8 cellular contexts compared by ENCODE assay signal in the genomic region with DNA sequence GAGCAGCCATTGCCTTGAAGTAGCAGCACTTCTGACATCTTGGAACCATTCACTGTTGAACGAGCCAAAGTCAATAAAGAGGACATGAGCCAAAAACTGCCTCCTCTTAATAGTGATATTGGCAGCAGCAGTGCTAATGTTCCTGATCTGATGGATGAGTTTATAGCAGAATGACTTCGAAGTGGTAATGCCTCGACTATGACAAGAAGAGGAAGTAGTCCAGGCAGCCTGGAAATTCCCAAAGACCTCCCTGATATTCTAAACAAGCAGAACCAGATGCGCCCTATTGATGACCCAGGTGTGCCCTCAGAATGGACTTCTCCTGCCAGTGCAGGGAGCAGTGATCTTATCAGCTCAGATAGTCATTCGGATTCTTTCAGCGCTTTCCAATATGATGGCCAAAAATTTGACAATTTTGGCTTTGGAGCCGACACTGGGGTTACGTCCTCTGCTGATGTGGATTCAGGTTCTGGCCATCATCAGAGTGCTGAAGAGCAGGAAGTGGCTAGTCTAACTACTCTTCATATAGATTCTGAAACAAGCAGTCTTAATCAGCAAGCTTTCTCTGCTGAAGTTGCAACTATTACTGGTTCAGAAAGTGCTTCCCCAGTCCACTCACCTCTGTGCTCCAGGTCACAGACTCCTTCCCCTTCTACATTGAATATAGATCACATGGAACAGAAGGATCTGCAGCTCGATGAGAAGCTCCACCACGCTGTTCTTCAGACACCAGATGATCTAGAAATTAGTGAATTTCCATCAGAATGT. TPM values are rescaled to one million over a fixed set of nuclear protein-coding genes. Genes with fewer than 3 reads are reported as not detected.
DNase-seq lines count a peak whose midpoint lies in the region; ATAC-seq, FAIRE-seq and TF ChIP-seq lines count a peak whose summit lies in the region.
"Not testable (repeated sequence)": the region's sequence is repeated elsewhere in the genome, so short reads cannot be mapped to it uniquely, and the experiment has no call there.

No MANE protein-coding gene starts in this region.

- not testable (repeated sequence) for H3K79me2 ChIP-seq in OCI-LY3 (ENCODE audit: low read length)

- H2AFZ ChIP-seq in OCI-LY3 (ENCODE audit: low read depth, low read length): not testable (repeated sequence)

- not testable (repeated sequence) for TF ChIP-seq CTCF in OCI-LY3 (IDR thresholded peaks at IDR 0.05; ENCODE audit: low read depth, low read length)

- peak overlapping the region; percentile 72 for H3K4me2 ChIP-seq in OCI-LY3 (ENCODE audit: low read length)

- 0 out of 2 replicates have a peak overlapping the region, but pooled peaks have one; percentile 37 for H3K4me3 ChIP-seq in OCI-LY3 (ENCODE audit: low read length)

- not testable (repeated sequence) for H3K9ac ChIP-seq in OCI-LY3 (ENCODE audit: low read length)

- peak; percentile 55 for FAIRE-seq in GM18507 (lab: Jason Lieb, UNC)

- H3K27ac ChIP-seq in OCI-LY3 (ENCODE audit: low read length): peak overlapping the region; percentile 26; the same call in 1 of the 2 replicates

- not testable (repeated sequence) for H3K27me3 ChIP-seq in OCI-LY3 (ENCODE audit: low read depth, low read length)

- H3K36me3 ChIP-seq in OCI-LY3 (replicated peaks; ENCODE audit: low read depth, low read length): not testable (repeated sequence)

- not testable (repeated sequence) for H3K9me3 ChIP-seq in OCI-LY3 (ENCODE audit: insufficient read depth, low read length)

- DNase-seq in GM18507 (ENCODE audit: extremely low spot score, insufficient read length, low read depth); sciatic nerve (ENCODE audit: low spot score): not testable (repeated sequence)

- peaks cover 26% of the 10 kb centered on the region for H3K4me1 ChIP-seq in OCI-LY3 (ENCODE audit: low read length)

- not testable (repeated sequence) for H4K20me1 ChIP-seq in OCI-LY3 (ENCODE audit: insufficient read depth, low read length)

- peak; percentile 87 for ATAC-seq in GM19035 (IDR thresholded peaks at IDR 0.05; ENCODE audit: unreplicated experiment)
- peak; percentile 85 for ATAC-seq in GM21515 (IDR thresholded peaks at IDR 0.05; ENCODE audit: unreplicated experiment)
- peak; percentile 73 for ATAC-seq in HG02642 (IDR thresholded peaks at IDR 0.05; ENCODE audit: poor library complexity, unreplicated experiment)
- peak; percentile 93 for ATAC-seq in HG03064 (IDR thresholded peaks at IDR 0.05; ENCODE audit: low read depth, unreplicated experiment)
- ATAC-seq in HG03442 (IDR thresholded peaks at IDR 0.05; ENCODE audit: unreplicated experiment): peak; percentile 89
- ATAC-seq in sciatic nerve: peak; percentile 68

- intact Hi-C loops in sciatic nerve (cut with DNase I): not testable (repeated sequence)

RNA-seq across cellular contexts. Expression of a gene that starts 35.1 kb away (rescaled TPM):
- total RNA-seq in sciatic nerve: 22.1 TPM
